Comparison of ENCODE assay signal across 2 cellular contexts in the genomic region with DNA sequence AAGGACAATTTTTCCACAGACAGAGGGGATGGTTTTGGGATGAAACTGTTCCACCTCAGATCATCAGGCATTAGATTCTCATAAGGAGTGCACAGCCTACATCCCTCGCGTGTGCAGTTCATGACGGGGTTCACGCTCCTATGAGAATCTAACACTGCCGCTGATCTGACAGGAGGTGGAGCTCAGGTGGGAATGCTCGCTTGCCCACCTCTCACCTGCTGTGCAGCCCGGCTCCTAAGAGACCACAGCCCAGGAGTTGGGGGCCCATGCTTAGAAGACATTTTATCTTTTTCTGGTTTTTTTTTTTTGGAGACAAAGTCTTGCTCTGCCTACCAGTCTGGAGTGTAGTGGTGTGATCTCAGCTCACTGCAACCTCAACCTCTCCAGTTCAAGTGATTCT.
TF ChIP-seq lines count a peak whose summit lies in the region.

No MANE protein-coding gene starts in this region.

TF ChIP-seq in GM12878, 131 proteins besides CTCF, POLR2A, EP300 and RAD21:
- no peak for TF ChIP-seq IKZF2 (IDR thresholded peaks at IDR 0.05)
- TF ChIP-seq, protein P1, sequence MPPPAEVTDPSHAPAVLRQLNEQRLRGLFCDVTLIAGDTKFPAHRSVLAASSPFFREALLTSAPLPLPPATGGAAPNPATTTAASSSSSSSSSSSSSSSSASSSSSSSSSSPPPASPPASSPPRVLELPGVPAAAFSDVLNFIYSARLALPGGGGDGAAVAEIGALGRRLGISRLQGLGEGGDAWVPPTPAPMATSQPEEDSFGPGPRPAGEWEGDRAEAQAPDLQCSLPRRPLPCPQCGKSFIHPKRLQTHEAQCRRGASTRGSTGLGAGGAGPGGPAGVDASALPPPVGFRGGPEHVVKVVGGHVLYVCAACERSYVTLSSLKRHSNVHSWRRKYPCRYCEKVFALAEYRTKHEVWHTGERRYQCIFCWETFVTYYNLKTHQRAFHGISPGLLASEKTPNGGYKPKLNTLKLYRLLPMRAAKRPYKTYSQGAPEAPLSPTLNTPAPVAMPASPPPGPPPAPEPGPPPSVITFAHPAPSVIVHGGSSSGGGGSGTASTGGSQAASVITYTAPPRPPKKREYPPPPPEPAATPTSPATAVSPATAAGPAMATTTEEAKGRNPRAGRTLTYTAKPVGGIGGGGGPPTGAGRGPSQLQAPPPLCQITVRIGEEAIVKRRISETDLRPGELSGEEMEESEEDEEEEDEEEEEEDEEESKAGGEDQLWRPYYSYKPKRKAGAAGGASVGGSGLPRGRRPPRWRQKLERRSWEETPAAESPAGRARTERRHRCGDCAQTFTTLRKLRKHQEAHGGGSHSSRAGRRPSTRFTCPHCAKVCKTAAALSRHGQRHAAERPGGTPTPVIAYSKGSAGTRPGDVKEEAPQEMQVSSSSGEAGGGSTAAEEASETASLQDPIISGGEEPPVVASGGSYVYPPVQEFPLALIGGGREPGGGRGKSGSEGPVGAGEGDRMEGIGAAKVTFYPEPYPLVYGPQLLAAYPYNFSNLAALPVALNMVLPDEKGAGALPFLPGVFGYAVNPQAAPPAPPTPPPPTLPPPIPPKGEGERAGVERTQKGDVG (CRISPR knock-in tag; IDR thresholded peaks at IDR 0.05): no peak
- TF ChIP-seq POLR2AphosphoS5 (IDR thresholded peaks at IDR 0.05; ENCODE audit: low read length): peak; percentile 75
- no peak for TF ChIP-seq PAX8 (IDR thresholded peaks at IDR 0.05)

TF ChIP-seq in neural cell, 6 proteins besides CTCF, POLR2A, EP300 and RAD21:
- TF ChIP-seq POLR2AphosphoS5 (IDR thresholded peaks at IDR 0.05) (peak; percentile 22), TAF1 (IDR thresholded peaks at IDR 0.05; ENCODE audit: low read depth) (no peak), SMC3 (conservative IDR thresholded peaks at IDR 0.05; ENCODE audit: poor library complexity) (no peak), MXI1 (conservative IDR thresholded peaks at IDR 0.05; ENCODE audit: poor library complexity, severe bottlenecking) (no peak)
- TF ChIP-seq, protein P2, sequence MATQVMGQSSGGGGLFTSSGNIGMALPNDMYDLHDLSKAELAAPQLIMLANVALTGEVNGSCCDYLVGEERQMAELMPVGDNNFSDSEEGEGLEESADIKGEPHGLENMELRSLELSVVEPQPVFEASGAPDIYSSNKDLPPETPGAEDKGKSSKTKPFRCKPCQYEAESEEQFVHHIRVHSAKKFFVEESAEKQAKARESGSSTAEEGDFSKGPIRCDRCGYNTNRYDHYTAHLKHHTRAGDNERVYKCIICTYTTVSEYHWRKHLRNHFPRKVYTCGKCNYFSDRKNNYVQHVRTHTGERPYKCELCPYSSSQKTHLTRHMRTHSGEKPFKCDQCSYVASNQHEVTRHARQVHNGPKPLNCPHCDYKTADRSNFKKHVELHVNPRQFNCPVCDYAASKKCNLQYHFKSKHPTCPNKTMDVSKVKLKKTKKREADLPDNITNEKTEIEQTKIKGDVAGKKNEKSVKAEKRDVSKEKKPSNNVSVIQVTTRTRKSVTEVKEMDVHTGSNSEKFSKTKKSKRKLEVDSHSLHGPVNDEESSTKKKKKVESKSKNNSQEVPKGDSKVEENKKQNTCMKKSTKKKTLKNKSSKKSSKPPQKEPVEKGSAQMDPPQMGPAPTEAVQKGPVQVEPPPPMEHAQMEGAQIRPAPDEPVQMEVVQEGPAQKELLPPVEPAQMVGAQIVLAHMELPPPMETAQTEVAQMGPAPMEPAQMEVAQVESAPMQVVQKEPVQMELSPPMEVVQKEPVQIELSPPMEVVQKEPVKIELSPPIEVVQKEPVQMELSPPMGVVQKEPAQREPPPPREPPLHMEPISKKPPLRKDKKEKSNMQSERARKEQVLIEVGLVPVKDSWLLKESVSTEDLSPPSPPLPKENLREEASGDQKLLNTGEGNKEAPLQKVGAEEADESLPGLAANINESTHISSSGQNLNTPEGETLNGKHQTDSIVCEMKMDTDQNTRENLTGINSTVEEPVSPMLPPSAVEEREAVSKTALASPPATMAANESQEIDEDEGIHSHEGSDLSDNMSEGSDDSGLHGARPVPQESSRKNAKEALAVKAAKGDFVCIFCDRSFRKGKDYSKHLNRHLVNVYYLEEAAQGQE (IDR thresholded peaks at IDR 0.05; ENCODE audit: borderline replicate concordance): no peak
